ENCODE assay signal across 10 cellular contexts in the genomic region with DNA sequence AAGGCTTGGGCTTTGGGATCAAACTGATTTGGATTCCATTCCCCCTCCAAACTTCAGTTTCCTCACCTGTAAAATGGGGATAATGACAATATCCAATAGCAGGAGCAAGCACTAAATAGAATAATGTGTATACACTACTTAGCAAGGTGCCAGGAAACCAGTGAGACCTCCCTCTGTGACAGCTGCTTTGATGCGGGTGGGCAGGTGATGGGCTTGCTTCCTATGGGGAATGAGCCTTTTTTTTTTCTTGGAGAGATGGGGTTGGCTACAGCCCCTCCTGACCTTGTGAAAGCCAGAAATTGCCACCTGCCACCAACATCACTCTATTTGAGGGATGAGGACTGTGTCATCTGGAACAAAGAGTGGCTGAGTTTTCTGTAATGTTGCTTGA. TPM values are rescaled to one million over a fixed set of nuclear protein-coding genes. Genes with fewer than 3 reads are reported as not detected.
DNase-seq lines count a peak whose midpoint lies in the region; ATAC-seq and TF ChIP-seq lines count a peak whose summit lies in the region.
"Had no signal": no experiment of that assay in that cellular context is flagged by ENCODE, and none has a peak within 500 bp of the region (broad histone marks: within the 10 kb centered on the region; RNA-seq: fewer than 3 reads in every experiment).

No MANE protein-coding gene starts in this region.

- H3K4me1 ChIP-seq in SK-N-SH (ENCODE audit: control insufficient read depth in 1 of 2, insufficient read depth in 2 of 2, low read depth in 1 of 2, low read length in 1 of 2), result peaks cover 32 to 34% of the 10 kb centered on the region in 2 experiments
- peaks cover 35% of the 10 kb centered on the region for H3K4me1 ChIP-seq in fibroblast of lung (ENCODE audit: control insufficient read depth, extremely low read depth, insufficient read depth, low read length)
- peaks cover 30% of the 10 kb centered on the region for H3K4me1 ChIP-seq in smooth muscle cell (ENCODE audit: low read depth)

- H4K20me1 ChIP-seq in SK-N-SH (ENCODE audit: insufficient read depth) (no peaks in the 10 kb centered on the region), SU-DHL-6 (ENCODE audit: low read depth, low read length) (no peaks in the 10 kb centered on the region), fibroblast of lung (ENCODE audit: control insufficient read depth, extremely low read depth, insufficient read depth, low read length) (no peaks in the 10 kb centered on the region), smooth muscle cell (ENCODE audit: low read depth) (no peaks in the 10 kb centered on the region)

- no peaks in the 10 kb centered on the region for H3K36me3 ChIP-seq in SK-N-SH (replicated peaks in 1 of 2; ENCODE audit: control insufficient read depth in 1 of 2, insufficient read depth in 2 of 2, low read length in 1 of 2)
- H3K36me3 ChIP-seq in SU-DHL-6 (ENCODE audit: low read length), result no peaks in the 10 kb centered on the region
- H3K36me3 ChIP-seq in fibroblast of lung (ENCODE audit: control insufficient read depth, insufficient read depth, low read length), result no peaks in the 10 kb centered on the region
- H3K36me3 ChIP-seq in smooth muscle cell (ENCODE audit: low read depth), result no peaks in the 10 kb centered on the region

- H2AFZ ChIP-seq in SK-N-SH (ENCODE audit: low read depth) (no peak overlapping the region), SU-DHL-6 (ENCODE audit: low read depth, low read length, severe bottlenecking) (no peak overlapping the region), fibroblast of lung (ENCODE audit: low read length) (no peak overlapping the region), smooth muscle cell (ENCODE audit: low read depth) (no peak overlapping the region)

- H3K79me2 ChIP-seq in SK-N-SH (ENCODE audit: insufficient read depth) (peaks cover 9% of the 10 kb centered on the region; the same call in 1 of the 2 replicates), SU-DHL-6 (ENCODE audit: insufficient read depth, low read length) (no peaks in the 10 kb centered on the region), fibroblast of lung (ENCODE audit: control insufficient read depth, insufficient read depth, low read length) (no peaks in the 10 kb centered on the region), smooth muscle cell (ENCODE audit: low read depth) (peaks cover 15% of the 10 kb centered on the region)

- ATAC-seq in SK-N-SH treated with all-trans-retinoic acid at 6 μM for 48 hours (no peak), GM21423 (IDR thresholded peaks at IDR 0.05; ENCODE audit: unreplicated experiment) (no peak), HG02588 (IDR thresholded peaks at IDR 0.05; ENCODE audit: unreplicated experiment) (no peak), HG02870 (IDR thresholded peaks at IDR 0.05; ENCODE audit: unreplicated experiment) (no peak)

- H3K4me3 ChIP-seq in SK-N-SH (ENCODE audit: low read depth in 2 of 2, low read length in 1 of 2) (no peak overlapping the region; a peak in 1 of 4 replicates), SU-DHL-6 (ENCODE audit: insufficient read depth, low read length, poor library complexity, severe bottlenecking) (no peak overlapping the region), fibroblast of lung (replicated peaks in 1 of 4; ENCODE audit: control extremely low read depth in 1 of 4, insufficient read depth in 1 of 4, low read depth in 3 of 4, low read length in 4 of 4) (peak overlapping the region in 1 of 4 experiments; percentile 69), smooth muscle cell (peak overlapping the region; percentile 60)

- H3K27me3 ChIP-seq in SK-N-SH (ENCODE audit: insufficient read depth), result no peaks in the 10 kb centered on the region
- H3K27me3 ChIP-seq in SU-DHL-6 (ENCODE audit: low read length), result no peaks in the 10 kb centered on the region
- H3K27me3 ChIP-seq in fibroblast of lung (ENCODE audit: control insufficient read depth, insufficient read depth, low read length), result no peaks in the 10 kb centered on the region
- no peaks in the 10 kb centered on the region for H3K27me3 ChIP-seq in smooth muscle cell (ENCODE audit: low read depth)

- TF ChIP-seq CTCF in SK-N-SH (IDR thresholded peaks at IDR 0.05), result no peak
- no peak for TF ChIP-seq CTCF in SU-DHL-6 (IDR thresholded peaks at IDR 0.05; ENCODE audit: insufficient read depth, low read length, poor library complexity, severe bottlenecking)
- no peak for TF ChIP-seq CTCF in fibroblast of lung (conservative IDR thresholded peaks at IDR 0.05 in 1 of 2, IDR thresholded peaks at IDR 0.05 in 1 of 2; ENCODE audit: low read depth in 1 of 2, low read length in 2 of 2)
- TF ChIP-seq CTCF in smooth muscle cell (IDR thresholded peaks at IDR 0.05; ENCODE audit: borderline replicate concordance, insufficient read depth, poor library complexity, severe bottlenecking), result no peak

- H3K9me3 ChIP-seq in SK-N-SH (no peaks in the 10 kb centered on the region), SU-DHL-6 (ENCODE audit: insufficient read depth, low read length) (no peaks in the 10 kb centered on the region), fibroblast of lung (ENCODE audit: control insufficient read depth, insufficient read depth, low read depth, low read length) (no peaks in the 10 kb centered on the region), smooth muscle cell (replicated peaks; ENCODE audit: low read depth) (no peaks in the 10 kb centered on the region)

- H3F3A ChIP-seq in SK-N-SH (replicated peaks; ENCODE audit: insufficient read depth) (peaks cover 17% of the 10 kb centered on the region), SU-DHL-6 (ENCODE audit: insufficient read depth) (no peaks in the 10 kb centered on the region), smooth muscle cell (ENCODE audit: low read depth) (peaks cover 16% of the 10 kb centered on the region)

- no peak overlapping the region for H3K27ac ChIP-seq in SK-N-SH (ENCODE audit: low read depth in 2 of 2, low read length in 1 of 2)
- no peak overlapping the region for H3K27ac ChIP-seq in SU-DHL-6 (ENCODE audit: low read depth, low read length)
- no peak overlapping the region for H3K27ac ChIP-seq in fibroblast of lung (ENCODE audit: insufficient read depth, low read length)
- no peak overlapping the region for H3K27ac ChIP-seq in smooth muscle cell (ENCODE audit: low read depth)

- no peak overlapping the region for H3K9ac ChIP-seq in SK-N-SH
- H3K9ac ChIP-seq in SU-DHL-6 (ENCODE audit: low read length), result 0 out of 2 replicates have a peak overlapping the region, but pooled peaks have one; percentile 42
- H3K9ac ChIP-seq in fibroblast of lung (ENCODE audit: insufficient read depth, low read length), result no peak overlapping the region
- H3K9ac ChIP-seq in smooth muscle cell (ENCODE audit: low read depth), result no peak overlapping the region

- 100% methylated on average over 1 of the region's 1 CpG for WGBS in SK-N-SH (ENCODE audit: low lambda C conversion rate)
- 93% methylated on average over 1 of the region's 1 CpG for WGBS in smooth muscle cell (ENCODE audit: low lambda C conversion rate)

- no peak for DNase-seq in SK-N-SH
- DNase-seq in fibroblast of lung (ENCODE audit: low read depth in 2 of 2), result no peak
- DNase-seq in smooth muscle cell (lab: John Stamatoyannopoulos, UW; ENCODE audit: unreplicated experiment), result no peak
- DNase-seq: NCI-H510A treated with DMSO at 0.1 percent for 48 hours; stimulated activated CD4-positive, alpha-beta T cell treated with anti-CD3 and anti-CD28 coated beads, Interleukin-12 subunit alpha, Interleukin-12 subunit beta, amount 100 ng/mL, for 4 hours had no signal

- POLR2A ChIA-PET in SK-N-SH (lab: Yijun Ruan, JAX), result no interaction called here

- TF ChIP-seq EP300 in SK-N-SH (IDR thresholded peaks at IDR 0.05; ENCODE audit: borderline replicate concordance in 1 of 2, low read depth in 1 of 2, low read length in 1 of 2), result no peak

- no peaks in the 10 kb centered on the region for H3K9me2 ChIP-seq in SK-N-SH
- H3K9me2 ChIP-seq in SU-DHL-6 (replicated peaks; ENCODE audit: insufficient read depth, low read length), result no peaks in the 10 kb centered on the region

- TF ChIP-seq RAD21 in SK-N-SH (IDR thresholded peaks at IDR 0.05; ENCODE audit: low read length), result no peak

- CTCF ChIA-PET in SK-N-SH (lab: Yijun Ruan, JAX), result interaction anchor here (0.8 to 13.7 kb wide), 3 partner anchors 10 to 50 kb away, joined by 3 to 610 read pairs (median 17); no protein-coding TSS in a partner anchor

- H3K4me2 ChIP-seq in SK-N-SH (peak overlapping the region; percentile 90), SU-DHL-6 (ENCODE audit: low read depth, low read length, poor library complexity, severe bottlenecking) (peak overlapping the region; percentile 75), fibroblast of lung (ENCODE audit: extremely low read depth, insufficient read depth, low read length) (peak overlapping the region; percentile 92), smooth muscle cell (peak overlapping the region; percentile 96)

TF ChIP-seq in SK-N-SH, 30 proteins besides CTCF, POLR2A, EP300 and RAD21 (continues in another document):
- TF ChIP-seq GABPA (IDR thresholded peaks at IDR 0.05; ENCODE audit: low read depth) (no peak), GATA2 (CRISPR knock-in tag; IDR thresholded peaks at IDR 0.05) (no peak), RCOR1 (IDR thresholded peaks at IDR 0.05; ENCODE audit: low read length) (no peak), TCF12 (IDR thresholded peaks at IDR 0.05) (no peak), MXI1 (IDR thresholded peaks at IDR 0.05; ENCODE audit: low read depth, low read length) (no peak), YY1 (IDR thresholded peaks at IDR 0.05; ENCODE audit: low read depth) (no peak)
- TF ChIP-seq, protein P1, sequence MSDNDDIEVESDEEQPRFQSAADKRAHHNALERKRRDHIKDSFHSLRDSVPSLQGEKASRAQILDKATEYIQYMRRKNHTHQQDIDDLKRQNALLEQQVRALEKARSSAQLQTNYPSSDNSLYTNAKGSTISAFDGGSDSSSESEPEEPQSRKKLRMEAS (IDR thresholded peaks at IDR 0.05; ENCODE audit: low read depth), result no peak

TF ChIP-seq in SK-N-SH treated with all-trans-retinoic acid at 6 μM for 48 hours, 23 proteins besides CTCF, POLR2A, EP300 and RAD21:
- no peak for TF ChIP-seq CSDC2 (CRISPR knock-in tag; IDR thresholded peaks at IDR 0.05)
- TF ChIP-seq ZNF70 (CRISPR knock-in tag; IDR thresholded peaks at IDR 0.05), result no peak

RNA-seq across cellular contexts. Expression of a gene that starts 1.1 kb away (rescaled TPM):
- polyA plus RNA-seq in SK-N-SH (2012; rRNA removed) (35.6 and 39.2 TPM in 2 replicates), fibroblast of lung (41.5 and 54.2 TPM in 2 replicates), smooth muscle cell (252 and 270 TPM in 2 replicates)
- polyA plus RNA-seq in SK-N-SH (2012; cell fraction: cytosol; rRNA removed), result 17.9 and 24.9 TPM in 2 replicates
- polyA plus RNA-seq in SK-N-SH (2012; cell fraction: nucleus; rRNA removed), result 12.5 and 16.5 TPM in 2 replicates
- total RNA-seq in fibroblast of lung (64.7 and 114 TPM in 2 replicates), smooth muscle cell (43.8 and 58.6 TPM in 2 replicates)
- 43.2 and 43.5 TPM in 2 replicates for polyA plus RNA-seq in fibroblast of lung (2012)
- 57.7 and 59.9 TPM in 2 replicates for polyA minus RNA-seq in fibroblast of lung (ENCODE audit: low replicate concordance)
